In the genomic region with DNA sequence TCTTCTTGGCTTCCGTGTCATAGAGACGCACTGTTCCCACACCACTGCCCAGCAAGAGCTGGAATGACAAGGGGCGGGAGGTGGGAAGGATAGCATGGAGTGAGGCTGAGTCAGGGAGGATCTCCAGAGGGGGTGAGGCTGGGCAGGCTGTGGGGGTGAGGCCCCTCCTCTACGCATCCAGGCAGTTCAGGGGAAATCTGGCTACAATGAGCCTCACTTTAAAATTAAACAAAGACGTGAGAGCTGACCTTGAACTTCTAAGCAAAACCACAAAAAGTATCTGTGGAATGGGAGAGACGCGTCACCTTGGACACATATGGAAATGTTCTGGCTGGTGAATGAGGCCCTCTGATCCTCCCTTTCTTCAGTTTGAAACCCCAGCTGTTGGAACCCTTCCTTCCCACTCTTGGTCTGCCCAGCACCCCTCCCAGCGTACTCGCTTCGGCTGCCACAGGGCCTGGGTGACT, we compare ENCODE assay signal across 15 cellular contexts. TPM values are rescaled to one million over a fixed set of nuclear protein-coding genes. Genes with fewer than 3 reads are reported as not detected.
DNase-seq lines count a peak whose midpoint lies in the region; ATAC-seq and TF ChIP-seq lines count a peak whose summit lies in the region.
"Had no signal": no experiment of that assay in that cellular context is flagged by ENCODE, and none has a peak within 500 bp of the region (broad histone marks: within the 10 kb centered on the region; RNA-seq: fewer than 3 reads in every experiment).

No MANE protein-coding gene starts in this region.

- peak overlapping the region in 4 of 11 experiments; percentile 30 to 61 (median 47); a peak in 7 of 22 replicates for H3K9ac ChIP-seq in BLaER1 treated with 17β-estradiol and CSF1 and Interleukin-3, amounts not matched to agents 10 nM and 100 nM

- peaks cover 0 to 69% (median 0%) of the 10 kb centered on the region in 11 experiments; a peak in 2 of 22 replicates for H4K20me1 ChIP-seq in BLaER1 treated with 17β-estradiol and CSF1 and Interleukin-3, amounts not matched to agents 10 nM and 100 nM
- no peaks in the 10 kb centered on the region for H4K20me1 ChIP-seq in hepatocyte (ENCODE audit: insufficient read depth, poor library complexity, severe bottlenecking)

- H3K36me3 Mint-ChIP-seq in CD4-positive, alpha-beta T cell (ENCODE audit: low read depth): peaks cover 98% of the 10 kb centered on the region
- peaks cover 97% of the 10 kb centered on the region for H3K36me3 Mint-ChIP-seq in CD8-positive, alpha-beta T cell

- H3K4me2 ChIP-seq in BLaER1 treated with 17β-estradiol and CSF1 and Interleukin-3, amounts not matched to agents 10 nM and 100 nM: peak overlapping the region in 10 of 11 experiments; percentile 56 to 93 (median 82); a peak in 18 of 22 replicates
- no peak overlapping the region for H3K4me2 ChIP-seq in hepatocyte

- no peak for ATAC-seq in CD4-positive, alpha-beta T cell (ENCODE audit: poor library complexity)
- ATAC-seq in CD8-positive, alpha-beta T cell: no peak
- ATAC-seq: activated T-cell treated with anti-CD3 and anti-CD28 coated beads, Interleukin-2, amount 50 U/mL, for 4 hours; gastrocnemius medialis had no signal

- no peaks in the 10 kb centered on the region for H3K9me3 Mint-ChIP-seq in CD4-positive, alpha-beta T cell
- H3K9me3 Mint-ChIP-seq in CD8-positive, alpha-beta T cell: no peaks in the 10 kb centered on the region
- H3K9me3 Mint-ChIP-seq: activated T-cell treated with anti-CD3 and anti-CD28 coated beads, Interleukin-2, amount 50 U/mL, for 4 hours; nephron had no signal

- no peak for TF ChIP-seq CTCF in hepatocyte (IDR thresholded peaks at IDR 0.05; ENCODE audit: poor library complexity)
- no peak for TF ChIP-seq CTCF in CD4-positive, alpha-beta T cell (IDR thresholded peaks at IDR 0.05)
- no peak for TF ChIP-seq CTCF in CD8-positive, alpha-beta T cell (IDR thresholded peaks at IDR 0.05)

- peak overlapping the region in 4 of 11 experiments; percentile 16 to 60 (median 44); a peak in 6 of 22 replicates for H3K27ac ChIP-seq in BLaER1 treated with 17β-estradiol and CSF1 and Interleukin-3, amounts not matched to agents 10 nM and 100 nM
- H3K27ac ChIP-seq in hepatocyte: no peak overlapping the region
- H3K27ac ChIP-seq in CD4-positive, alpha-beta T cell (ENCODE audit: low read depth, low read length): no peak overlapping the region
- no peak overlapping the region for H3K27ac ChIP-seq in CD8-positive, alpha-beta T cell (ENCODE audit: low read depth, low read length)
- H3K27ac ChIP-seq: gastrocnemius medialis had no signal

- CTCF ChIA-PET in CD4-positive, alpha-beta T cell (lab: Charles Lee): no interaction called here
- CTCF ChIA-PET in CD8-positive, alpha-beta T cell (lab: Charles Lee): no interaction called here

- WGBS in hepatocyte (ENCODE audit: low lambda C conversion rate, missing lambda C conversion rate): 81% methylated on average over 8 of the region's 10 CpGs

- no peaks in the 10 kb centered on the region for H3K79me2 ChIP-seq in hepatocyte

- no peaks in the 10 kb centered on the region for H3K27me3 ChIP-seq in BLaER1 treated with 17β-estradiol and CSF1 and Interleukin-3, amounts not matched to agents 10 nM and 100 nM
- no peaks in the 10 kb centered on the region for H3K27me3 ChIP-seq in hepatocyte
- H3K27me3 ChIP-seq in CD4-positive, alpha-beta T cell (ENCODE audit: control insufficient read depth, insufficient read depth, low read length): no peaks in the 10 kb centered on the region
- no peaks in the 10 kb centered on the region for H3K27me3 ChIP-seq in CD8-positive, alpha-beta T cell (ENCODE audit: insufficient read depth, low read length)
- H3K27me3 ChIP-seq: gastrocnemius medialis had no signal

- POLR2A ChIA-PET in CD4-positive, alpha-beta T cell (lab: Charles Lee): no interaction called here
- POLR2A ChIA-PET in CD8-positive, alpha-beta T cell (lab: Charles Lee): interaction anchor here (0.6 kb wide), 1 partner anchor 178 kb away, joined by 3 read pairs; no protein-coding TSS in a partner anchor

- DNase-seq in RPMI7951 (ENCODE audit: low read depth): peak; percentile 91
- peak; percentile 57 for DNase-seq in epidermal melanocyte (ENCODE audit: insufficient read length, low spot score)
- DNase-seq in non-pigmented ciliary epithelial cell (ENCODE audit: low read depth): peak; percentile 93
- DNase-seq in hepatocyte (ENCODE audit: low spot score): no peak
- DNase-seq in CD4-positive, alpha-beta T cell: no peak
- DNase-seq in CD8-positive, alpha-beta T cell: no peak
- no peak for DNase-seq in OCI-M2 (lab: John Stamatoyannopoulos, UW; ENCODE audit: unreplicated experiment)
- DNase-seq: activated T-cell treated with anti-CD3 and anti-CD28 coated beads, Interleukin-2, amount 50 U/mL, for 4 hours; caudate nucleus; COR-L47; gastrocnemius medialis; NCI-H1694 had no signal

- H3K9me2 ChIP-seq in hepatocyte (replicated peaks; ENCODE audit: insufficient read depth): no peaks in the 10 kb centered on the region

- no peaks in the 10 kb centered on the region for H3K9me3 ChIP-seq in BLaER1 treated with 17β-estradiol and CSF1 and Interleukin-3, amounts not matched to agents 10 nM and 100 nM (replicated peaks in 1 of 11)
- no peaks in the 10 kb centered on the region for H3K9me3 ChIP-seq in hepatocyte (ENCODE audit: low read depth)
- no peaks in the 10 kb centered on the region for H3K9me3 ChIP-seq in CD4-positive, alpha-beta T cell (ENCODE audit: control insufficient read depth, low read length)
- no peaks in the 10 kb centered on the region for H3K9me3 ChIP-seq in CD8-positive, alpha-beta T cell (ENCODE audit: low read length)
- H3K9me3 ChIP-seq: gastrocnemius medialis had no signal

- no peak overlapping the region for H3K4me3 ChIP-seq in BLaER1 treated with 17β-estradiol and CSF1 and Interleukin-3, amounts not matched to agents 10 nM and 100 nM
- no peak overlapping the region for H3K4me3 ChIP-seq in hepatocyte
- H3K4me3 ChIP-seq in CD8-positive, alpha-beta T cell (ENCODE audit: low read depth, low read length): no peak overlapping the region
- H3K4me3 ChIP-seq: gastrocnemius medialis had no signal

- no peaks in the 10 kb centered on the region for H3K27me3 Mint-ChIP-seq in CD4-positive, alpha-beta T cell
- H3K27me3 Mint-ChIP-seq in CD8-positive, alpha-beta T cell (ENCODE audit: low read depth): no peaks in the 10 kb centered on the region

- peaks cover 36 to 98% (median 49%) of the 10 kb centered on the region in 11 experiments for H3K36me3 ChIP-seq in BLaER1 treated with 17β-estradiol and CSF1 and Interleukin-3, amounts not matched to agents 10 nM and 100 nM
- H3K36me3 ChIP-seq in hepatocyte (replicated peaks; ENCODE audit: insufficient read depth, low read depth): no peaks in the 10 kb centered on the region
- H3K36me3 ChIP-seq in CD8-positive, alpha-beta T cell (ENCODE audit: insufficient read depth, low read length): peaks cover 36% of the 10 kb centered on the region

- intact Hi-C loops in CD4-positive, alpha-beta T cell (cut with DNase I, micrococcal nuclease): no loop called here
- intact Hi-C loops in CD8-positive, alpha-beta T cell (cut with DNase I, micrococcal nuclease): no loop called here

- H3K4me1 ChIP-seq in BLaER1 treated with 17β-estradiol and CSF1 and Interleukin-3, amounts not matched to agents 10 nM and 100 nM: peaks cover 28 to 50% (median 40%) of the 10 kb centered on the region in 10 experiments
- no peaks in the 10 kb centered on the region for H3K4me1 ChIP-seq in hepatocyte (ENCODE audit: insufficient read depth)
- no peaks in the 10 kb centered on the region for H3K4me1 ChIP-seq in CD8-positive, alpha-beta T cell (ENCODE audit: insufficient read depth, low read length)

- H3K27ac Mint-ChIP-seq in CD4-positive, alpha-beta T cell: no peak overlapping the region
- H3K27ac Mint-ChIP-seq in CD8-positive, alpha-beta T cell: no peak overlapping the region
- H3K27ac Mint-ChIP-seq: nephron had no signal

- no peak overlapping the region for H2AFZ ChIP-seq in hepatocyte

- H3K4me3 Mint-ChIP-seq in CD4-positive, alpha-beta T cell: no peak overlapping the region
- no peak overlapping the region for H3K4me3 Mint-ChIP-seq in CD8-positive, alpha-beta T cell
- H3K4me3 Mint-ChIP-seq: activated T-cell treated with anti-CD3 and anti-CD28 coated beads, Interleukin-2, amount 50 U/mL, for 4 hours; nephron had no signal

- peaks cover 4% of the 10 kb centered on the region for H3K4me1 Mint-ChIP-seq in CD4-positive, alpha-beta T cell (ENCODE audit: low read depth)
- no peaks in the 10 kb centered on the region for H3K4me1 Mint-ChIP-seq in CD8-positive, alpha-beta T cell (ENCODE audit: low read depth)
- H3K4me1 Mint-ChIP-seq: nephron had no signal

RNA-seq across cellular contexts. Expression of a gene that starts 17.7 kb away (rescaled TPM):
- total RNA-seq in RPMI7951 (2014; rRNA removed; shearing (Covaris generic)): 8.4 and 8.9 TPM in 2 replicates
- total RNA-seq in hepatocyte: 7.3 and 8.0 TPM in 2 replicates
- polyA plus RNA-seq in hepatocyte: 8.2 and 8.5 TPM in 2 replicates
- 10 to 100 TPM; 39.9 to 41.7 TPM for total RNA-seq in CD4-positive, alpha-beta T cell
- total RNA-seq in CD8-positive, alpha-beta T cell: 10 to 100 TPM; 43.3 to 46.6 TPM

RNA-seq across cellular contexts. Expression of a gene that starts 23.1 kb away (rescaled TPM):
- 53.7 and 54.7 TPM in 2 replicates for total RNA-seq in RPMI7951 (2014; rRNA removed; shearing (Covaris generic))
- 41.6 and 43.2 TPM in 2 replicates for total RNA-seq in hepatocyte
- 45.2 and 53.5 TPM in 2 replicates for polyA plus RNA-seq in hepatocyte
- 10 to 100 TPM; 14.0 to 15.8 TPM for total RNA-seq in CD4-positive, alpha-beta T cell
- total RNA-seq in CD8-positive, alpha-beta T cell: 10 to 100 TPM; 14.0 to 15.2 TPM

RNA-seq across cellular contexts. Expression of a gene that starts 40.0 kb away (rescaled TPM):
- total RNA-seq in RPMI7951 (2014; rRNA removed; shearing (Covaris generic)): not detected in 2 replicates
- not detected in 2 replicates for total RNA-seq in hepatocyte
- not detected in 2 replicates for polyA plus RNA-seq in hepatocyte
- not detected for total RNA-seq in CD4-positive, alpha-beta T cell
- total RNA-seq in CD8-positive, alpha-beta T cell: not detected
- total RNA-seq: activated T-cell treated with anti-CD3 and anti-CD28 coated beads, Interleukin-2, amount 50 U/mL, for 4 hours; gastrocnemius medialis; OCI-LY7 had no signal

RNA-seq across cellular contexts. Expression of a gene that starts 45.8 kb away (rescaled TPM):
- 7.1 and 7.6 TPM in 2 replicates for total RNA-seq in RPMI7951 (2014; rRNA removed; shearing (Covaris generic))
- total RNA-seq in hepatocyte: 19.4 and 20.8 TPM in 2 replicates
- 12.9 and 23.1 TPM in 2 replicates for polyA plus RNA-seq in hepatocyte
- total RNA-seq in CD4-positive, alpha-beta T cell: 10 to 100 TPM; 27.7 to 32.2 TPM
- total RNA-seq in CD8-positive, alpha-beta T cell: 10 to 100 TPM; 18.8 to 21.8 TPM

Comparison
In these comparisons a context has a peak if more than half of its experiments do, and no peak if none do; other contexts are left out.
1. DNase-seq: peak in RPMI7951 (single experiment), epidermal melanocyte (single experiment) and non-pigmented ciliary epithelial cell (single experiment); none in hepatocyte (single experiment), CD4-positive, alpha-beta T cell (0 of 10), CD8-positive, alpha-beta T cell (0 of 7) and OCI-M2 (single experiment).